Comparison of ENCODE assay signal across 1 cellular context in the genomic region with DNA sequence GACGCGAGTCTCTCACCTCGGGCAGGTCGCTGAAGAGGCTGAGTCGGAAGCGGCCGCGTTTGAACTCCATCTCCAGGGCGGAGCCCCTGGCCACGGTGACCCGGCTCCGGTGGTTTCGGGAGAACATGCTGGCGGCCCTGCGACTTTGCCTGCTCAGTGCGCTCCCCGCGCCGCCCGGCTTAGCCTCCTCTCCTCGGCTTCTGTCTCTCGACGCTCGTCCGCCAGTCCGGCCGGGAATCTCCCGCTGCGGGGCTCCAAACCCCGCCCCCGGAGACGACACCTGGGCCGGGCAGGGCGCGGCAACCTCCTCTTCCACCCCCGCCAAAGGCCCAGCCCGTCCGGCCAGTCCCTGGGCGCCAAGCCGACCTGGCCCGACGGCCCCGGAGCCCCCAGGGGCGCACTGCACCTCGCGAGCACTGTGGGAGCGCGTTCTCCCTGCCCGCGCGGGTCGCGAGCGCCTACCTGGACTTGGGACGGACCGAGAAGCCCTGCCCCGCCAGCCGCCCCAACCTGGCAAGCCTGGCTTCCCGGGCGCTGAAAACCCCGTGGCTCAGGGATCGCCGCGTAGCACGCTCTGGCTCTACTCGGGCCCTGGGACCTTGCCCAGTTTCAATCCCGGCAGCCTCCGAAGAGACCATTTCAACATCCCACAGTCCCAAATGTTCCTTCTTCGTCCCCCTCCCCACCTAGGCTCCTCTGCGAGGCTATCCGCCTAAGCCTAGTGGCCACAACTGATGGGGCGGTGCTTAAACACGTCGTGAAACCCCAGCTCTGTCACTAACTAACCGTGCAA.
A peak's percentile ranks its signal among the peaks of the same experiment; 100 is the strongest.
TF ChIP-seq lines count a peak whose summit lies in the region.

A gene with protein sequence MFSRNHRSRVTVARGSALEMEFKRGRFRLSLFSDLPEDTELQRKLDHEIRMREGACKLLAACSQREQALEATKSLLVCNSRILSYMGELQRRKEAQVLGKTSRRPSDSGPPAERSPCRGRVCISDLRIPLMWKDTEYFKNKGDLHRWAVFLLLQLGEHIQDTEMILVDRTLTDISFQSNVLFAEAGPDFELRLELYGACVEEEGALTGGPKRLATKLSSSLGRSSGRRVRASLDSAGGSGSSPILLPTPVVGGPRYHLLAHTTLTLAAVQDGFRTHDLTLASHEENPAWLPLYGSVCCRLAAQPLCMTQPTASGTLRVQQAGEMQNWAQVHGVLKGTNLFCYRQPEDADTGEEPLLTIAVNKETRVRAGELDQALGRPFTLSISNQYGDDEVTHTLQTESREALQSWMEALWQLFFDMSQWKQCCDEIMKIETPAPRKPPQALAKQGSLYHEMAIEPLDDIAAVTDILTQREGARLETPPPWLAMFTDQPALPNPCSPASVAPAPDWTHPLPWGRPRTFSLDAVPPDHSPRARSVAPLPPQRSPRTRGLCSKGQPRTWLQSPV (minus strand): TSS at position 248 of the 793 bp plus-strand sequence. CDS start 121 bp downstream, at position 127.

TF ChIP-seq in WTC11, 78 proteins besides CTCF, POLR2A, EP300 and RAD21 (continued from another document and continues in another):
- TF ChIP-seq ZNF532 (CRISPR knock-in tag; IDR thresholded peaks at IDR 0.05; ENCODE audit: borderline replicate concordance) (no peak), SP1 (CRISPR knock-in tag; conservative IDR thresholded peaks at IDR 0.05) (peak; percentile 77), NR2C2 (CRISPR knock-in tag; IDR thresholded peaks at IDR 0.05) (no peak), NFYB (CRISPR knock-in tag; conservative IDR thresholded peaks at IDR 0.05; ENCODE audit: low read depth) (no peak), CDX4 (CRISPR knock-in tag; IDR thresholded peaks at IDR 0.05; ENCODE audit: borderline replicate concordance) (no peak), FOXP1 (CRISPR knock-in tag; IDR thresholded peaks at IDR 0.05; ENCODE audit: borderline replicate concordance) (peak; percentile 84; the same call in 1 of the 2 replicates), EMX1 (CRISPR knock-in tag; IDR thresholded peaks at IDR 0.05) (no peak), NFATC4 (CRISPR knock-in tag; IDR thresholded peaks at IDR 0.05) (no peak), ESRRA (CRISPR knock-in tag; IDR thresholded peaks at IDR 0.05; ENCODE audit: borderline replicate concordance) (no peak; the same call in 1 of the 2 replicates), CREB1 (CRISPR knock-in tag; IDR thresholded peaks at IDR 0.05) (peak; percentile 45; the same call in 1 of the 2 replicates), CBFB (CRISPR knock-in tag; IDR thresholded peaks at IDR 0.05; ENCODE audit: low read depth) (peak; percentile 65; the same call in 1 of the 2 replicates), OVOL2 (CRISPR knock-in tag; IDR thresholded peaks at IDR 0.05; ENCODE audit: borderline replicate concordance) (no peak), JUN (CRISPR knock-in tag; IDR thresholded peaks at IDR 0.05) (no peak), ATF1 (CRISPR knock-in tag; IDR thresholded peaks at IDR 0.05) (0 out of 2 replicates have a peak, but pooled peaks have one; percentile 20), SMAD4 (CRISPR knock-in tag; IDR thresholded peaks at IDR 0.05) (no peak), ZNF396 (CRISPR knock-in tag; IDR thresholded peaks at IDR 0.05; ENCODE audit: borderline replicate concordance) (no peak), JAZF1 (CRISPR knock-in tag; IDR thresholded peaks at IDR 0.05) (no peak), NR1H2 (CRISPR knock-in tag; IDR thresholded peaks at IDR 0.05) (no peak), IRF2 (CRISPR knock-in tag; IDR thresholded peaks at IDR 0.05; ENCODE audit: borderline replicate concordance, low read depth) (no peak), CREM (CRISPR knock-in tag; IDR thresholded peaks at IDR 0.05) (0 out of 2 replicates have a peak, but pooled peaks have one; percentile 59), ZNF138 (CRISPR knock-in tag; conservative IDR thresholded peaks at IDR 0.05) (0 out of 2 replicates have a peak, but pooled peaks have one; percentile 68), USF2 (CRISPR knock-in tag; IDR thresholded peaks at IDR 0.05) (no peak), RORB (CRISPR knock-in tag; IDR thresholded peaks at IDR 0.05) (no peak), HMGA2 (CRISPR knock-in tag; IDR thresholded peaks at IDR 0.05) (no peak), TEAD4 (CRISPR knock-in tag; IDR thresholded peaks at IDR 0.05) (no peak), TEAD1 (CRISPR knock-in tag; IDR thresholded peaks at IDR 0.05) (peak; percentile 27), USF1 (CRISPR knock-in tag; IDR thresholded peaks at IDR 0.05) (no peak), ZNF232 (CRISPR knock-in tag; IDR thresholded peaks at IDR 0.05) (no peak), ATF6 (CRISPR knock-in tag; IDR thresholded peaks at IDR 0.05) (no peak), NR3C1 (CRISPR knock-in tag; conservative IDR thresholded peaks at IDR 0.05; ENCODE audit: low read depth) (no peak; the same call in 1 of the 2 replicates), KAT7 (CRISPR knock-in tag; IDR thresholded peaks at IDR 0.05; ENCODE audit: borderline replicate concordance) (0 out of 2 replicates have a peak, but pooled peaks have one; percentile 89), MAX (CRISPR knock-in tag; IDR thresholded peaks at IDR 0.05) (peak; percentile 71), ZBTB21 (CRISPR knock-in tag; IDR thresholded peaks at IDR 0.05; ENCODE audit: borderline replicate concordance) (no peak), FOXJ3 (CRISPR knock-in tag; IDR thresholded peaks at IDR 0.05; ENCODE audit: borderline replicate concordance) (no peak)
- TF ChIP-seq, protein P1, sequence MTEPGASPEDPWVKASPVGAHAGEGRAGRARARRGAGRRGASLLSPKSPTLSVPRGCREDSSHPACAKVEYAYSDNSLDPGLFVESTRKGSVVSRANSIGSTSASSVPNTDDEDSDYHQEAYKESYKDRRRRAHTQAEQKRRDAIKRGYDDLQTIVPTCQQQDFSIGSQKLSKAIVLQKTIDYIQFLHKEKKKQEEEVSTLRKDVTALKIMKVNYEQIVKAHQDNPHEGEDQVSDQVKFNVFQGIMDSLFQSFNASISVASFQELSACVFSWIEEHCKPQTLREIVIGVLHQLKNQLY (CRISPR knock-in tag; IDR thresholded peaks at IDR 0.05), result no peak
- TF ChIP-seq, protein P2, sequence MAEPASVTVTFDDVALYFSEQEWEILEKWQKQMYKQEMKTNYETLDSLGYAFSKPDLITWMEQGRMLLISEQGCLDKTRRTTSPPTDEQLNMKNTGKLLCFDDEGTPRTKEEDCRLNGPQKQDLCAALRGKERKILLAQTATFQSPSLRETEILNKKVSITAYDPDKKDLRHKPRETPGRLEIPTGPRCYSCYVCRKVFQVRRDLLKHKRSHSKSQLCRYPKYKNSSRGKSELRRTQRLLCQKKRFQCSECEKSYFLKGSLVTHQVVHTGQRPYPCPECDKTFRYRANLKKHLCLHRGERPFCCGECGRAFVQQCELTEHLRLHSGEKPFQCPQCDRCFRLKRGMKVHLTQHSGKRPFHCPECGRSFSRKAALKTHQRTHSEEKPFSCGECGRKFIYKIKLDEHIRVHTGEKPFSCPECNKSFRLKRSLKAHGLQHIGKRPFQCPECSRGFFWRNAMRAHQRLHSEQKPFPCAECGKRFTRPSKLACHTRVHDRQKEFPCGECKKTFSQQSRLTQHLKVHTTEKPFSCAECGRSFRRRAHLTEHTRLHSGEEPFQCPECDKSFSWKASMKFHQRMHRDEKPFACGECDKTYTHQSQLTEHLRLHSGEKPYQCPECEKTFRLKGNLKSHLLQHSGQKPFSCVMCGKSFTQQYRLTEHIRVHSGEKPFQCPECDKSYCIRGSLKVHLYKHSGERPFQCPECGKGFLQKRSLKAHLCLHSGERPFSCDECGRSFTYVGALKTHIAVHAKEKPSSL (CRISPR knock-in tag; conservative IDR thresholded peaks at IDR 0.05), result no peak
- TF ChIP-seq, protein P3, sequence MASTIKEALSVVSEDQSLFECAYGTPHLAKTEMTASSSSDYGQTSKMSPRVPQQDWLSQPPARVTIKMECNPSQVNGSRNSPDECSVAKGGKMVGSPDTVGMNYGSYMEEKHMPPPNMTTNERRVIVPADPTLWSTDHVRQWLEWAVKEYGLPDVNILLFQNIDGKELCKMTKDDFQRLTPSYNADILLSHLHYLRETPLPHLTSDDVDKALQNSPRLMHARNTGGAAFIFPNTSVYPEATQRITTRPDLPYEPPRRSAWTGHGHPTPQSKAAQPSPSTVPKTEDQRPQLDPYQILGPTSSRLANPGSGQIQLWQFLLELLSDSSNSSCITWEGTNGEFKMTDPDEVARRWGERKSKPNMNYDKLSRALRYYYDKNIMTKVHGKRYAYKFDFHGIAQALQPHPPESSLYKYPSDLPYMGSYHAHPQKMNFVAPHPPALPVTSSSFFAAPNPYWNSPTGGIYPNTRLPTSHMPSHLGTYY (CRISPR knock-in tag; IDR thresholded peaks at IDR 0.05), result no peak
